1 cellular context compared by ENCODE assay signal in the genomic region with DNA sequence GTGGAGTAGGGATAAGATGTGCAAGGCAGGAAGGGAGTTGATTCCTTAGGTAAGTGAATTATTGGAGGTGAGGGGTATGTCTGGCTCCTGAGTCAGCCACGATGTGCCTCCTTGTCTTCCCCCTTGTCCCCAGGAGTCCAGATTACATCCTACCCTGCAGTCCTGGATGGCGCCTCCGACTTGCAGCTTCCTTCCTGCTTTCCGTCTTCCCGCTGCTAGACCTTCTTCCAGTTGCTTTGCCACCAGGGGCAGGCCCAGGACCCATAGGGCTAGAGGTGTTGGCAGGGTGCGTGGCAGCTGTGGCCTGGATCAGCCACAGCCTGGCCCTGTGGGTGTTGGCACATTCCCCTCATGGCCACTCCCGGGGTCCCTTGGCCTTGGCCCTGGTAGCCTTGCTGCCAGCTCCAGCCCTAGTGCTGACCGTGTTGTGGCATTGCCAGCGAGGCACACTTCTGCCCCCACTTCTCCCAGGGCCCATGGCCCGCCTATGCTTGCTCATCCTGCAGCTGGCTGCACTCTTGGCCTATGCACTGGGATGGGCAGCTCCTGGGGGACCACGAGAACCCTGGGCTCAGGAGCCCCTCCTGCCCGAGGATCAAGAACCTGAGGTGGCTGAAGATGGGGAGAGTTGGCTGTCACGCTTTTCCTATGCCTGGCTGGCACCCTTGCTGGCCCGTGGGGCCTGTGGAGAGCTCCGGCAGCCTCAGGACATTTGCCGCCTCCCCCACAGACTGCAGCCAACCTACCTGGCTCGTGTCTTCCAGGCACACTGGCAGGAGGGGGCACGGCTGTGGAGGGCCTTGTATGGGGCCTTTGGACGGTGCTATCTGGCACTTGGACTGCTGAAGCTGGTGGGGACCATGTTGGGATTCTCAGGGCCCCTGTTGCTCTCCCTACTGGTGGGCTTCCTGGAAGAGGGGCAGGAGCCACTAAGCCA.
TF ChIP-seq lines count a peak whose summit lies in the region.

No MANE protein-coding gene starts in this region.

TF ChIP-seq in HepG2, 621 proteins besides CTCF, POLR2A, EP300 and RAD21:
- TF ChIP-seq CEBPB (IDR thresholded peaks at IDR 0.05; ENCODE audit: borderline replicate concordance, low read depth, low read length) (no peak), ZNF205 (CRISPR knock-in tag; IDR thresholded peaks at IDR 0.05) (no peak), ZFP91 (CRISPR knock-in tag; IDR thresholded peaks at IDR 0.05; ENCODE audit: borderline replicate concordance) (no peak), HES4 (CRISPR knock-in tag; IDR thresholded peaks at IDR 0.05; ENCODE audit: borderline replicate concordance) (no peak), ZNF781 (CRISPR knock-in tag; IDR thresholded peaks at IDR 0.05; ENCODE audit: borderline replicate concordance, not compliant biosample characterization) (no peak), NR1H2 (CRISPR knock-in tag; IDR thresholded peaks at IDR 0.05; ENCODE audit: borderline replicate concordance, low read depth) (no peak), ZNF512B (CRISPR knock-in tag; IDR thresholded peaks at IDR 0.05; ENCODE audit: borderline replicate concordance) (no peak), TSC22D2 (CRISPR knock-in tag; IDR thresholded peaks at IDR 0.05; ENCODE audit: borderline replicate concordance) (no peak), CCAR2 (optimal IDR thresholded peaks at IDR 0.05; ENCODE audit: low read depth, low read length) (no peak), ZNF768 (CRISPR knock-in tag; IDR thresholded peaks at IDR 0.05) (0 out of 2 replicates have a peak, but pooled peaks have one; percentile 26), ZNF891 (CRISPR knock-in tag; IDR thresholded peaks at IDR 0.05) (0 out of 2 replicates have a peak, but pooled peaks have one; percentile 13), ZNF382 (CRISPR knock-in tag; IDR thresholded peaks at IDR 0.05; ENCODE audit: borderline replicate concordance) (no peak), AGO2 (optimal IDR thresholded peaks at IDR 0.05; ENCODE audit: low read depth, low read length) (peak; percentile 69), SMAD1 (CRISPR knock-in tag; IDR thresholded peaks at IDR 0.05; ENCODE audit: borderline replicate concordance, low read depth) (no peak), ZNF326 (CRISPR knock-in tag; IDR thresholded peaks at IDR 0.05; ENCODE audit: borderline replicate concordance) (no peak), RBFOX2 (IDR thresholded peaks at IDR 0.05; ENCODE audit: low read depth, low read length) (peak; percentile 38; the same call in 1 of the 2 replicates), ARNTL (CRISPR knock-in tag; IDR thresholded peaks at IDR 0.05) (no peak), FIP1L1 (IDR thresholded peaks at IDR 0.05; ENCODE audit: borderline replicate concordance, insufficient read depth, low read depth, low read length) (no peak)
